Comparison of ENCODE assay signal across 14 cellular contexts in genomic region chr9:113973963-113974413, GRCh38.
DNase-seq lines count a peak whose midpoint lies in the region; ATAC-seq and TF ChIP-seq lines count a peak whose summit lies in the region.
"Had no signal": no experiment of that assay in that cellular context is flagged by ENCODE, and none has a peak within 500 bp of the region (broad histone marks: within the 10 kb centered on the region; RNA-seq: fewer than 3 reads in every experiment).

No MANE protein-coding gene starts in this region.

- DNase-seq in DMS79 treated with DMSO at 0.1 percent for 48 hours (lab: John Stamatoyannopoulos, UW) (peak; percentile 34), DMS79 (lab: John Stamatoyannopoulos, UW) (no peak), adipocyte (ENCODE audit: low read depth) (peak; percentile 45), left lung (no peak), stomach (peak; percentile 39)
- DNase-seq: activated effector memory CD4-positive, alpha-beta T cell treated with Interleukin-2 at 50 U/mL for 16 hours; brain microvascular endothelial cell; natural killer cell; NCI-H1048; sigmoid colon had no signal

- peak; percentile 91 for ATAC-seq in left lung
- ATAC-seq in GM19035 (IDR thresholded peaks at IDR 0.05; ENCODE audit: unreplicated experiment): no peak
- no peak for ATAC-seq in GM18867 (IDR thresholded peaks at IDR 0.05; ENCODE audit: unreplicated experiment)
- ATAC-seq in HG02970 (IDR thresholded peaks at IDR 0.05; ENCODE audit: low FRiP score, unreplicated experiment): no peak
- ATAC-seq: natural killer cell had no signal

- intact Hi-C loops in left lung (cut with DNase I): no loop called here
- intact Hi-C loops in stomach (cut with DNase I; ENCODE audit: low total_unique reads): no loop called here

- H3K36me3 ChIP-seq in adipocyte (ENCODE audit: control insufficient read depth, insufficient read depth, low read length, severe bottlenecking) (peaks cover 5% of the 10 kb centered on the region), left lung (no peaks in the 10 kb centered on the region), stomach (peaks cover 0 to 19% (median 11%) of the 10 kb centered on the region in 4 donors)
- H3K36me3 ChIP-seq: sigmoid colon had no signal

- TF ChIP-seq POLR2A in stomach (IDR thresholded peaks at IDR 0.05): no peak

- no peak overlapping the region for H3K4me3 ChIP-seq in adipocyte (ENCODE audit: low read length)
- no peak overlapping the region for H3K4me3 ChIP-seq in left lung
- H3K4me3 ChIP-seq in stomach: no peak overlapping the region
- H3K4me3 ChIP-seq: sigmoid colon, SK-N-MC had no signal

- H3K4me1 ChIP-seq in adipocyte (ENCODE audit: control insufficient read depth, insufficient read depth, low read length) (peaks cover 13% of the 10 kb centered on the region), left lung (peaks cover 4 to 7% of the 10 kb centered on the region in 2 donors), stomach (peaks cover 7 to 31% (median 18%) of the 10 kb centered on the region in 4 donors)

- H3K9me3 ChIP-seq in adipocyte (ENCODE audit: control insufficient read depth, low read length) (peaks cover 8% of the 10 kb centered on the region), left lung (no peaks in the 10 kb centered on the region), stomach (peaks cover 0 to 5% (median 0%) of the 10 kb centered on the region in 4 donors)

- 34 to 61% (median 46%) methylated on average over 5 of the region's 5 CpGs for WGBS in stomach, 5 donors

- TF ChIP-seq CTCF in left lung (IDR thresholded peaks at IDR 0.05) (no peak), stomach (IDR thresholded peaks at IDR 0.05) (no peak)

- H3K27ac ChIP-seq in left lung: no peak overlapping the region
- peak overlapping the region in 3 of 5 donors; percentile 9 to 35 (median 28) for H3K27ac ChIP-seq in stomach
- H3K27ac ChIP-seq: brain microvascular endothelial cell, sigmoid colon, SK-N-MC had no signal

- no peak overlapping the region for H3K9ac ChIP-seq in adipocyte (ENCODE audit: low read length)

- no peak for TF ChIP-seq EP300 in stomach (IDR thresholded peaks at IDR 0.05)

- H3K27me3 ChIP-seq in adipocyte (replicated peaks; ENCODE audit: control insufficient read depth, insufficient read depth, low read length) (no peaks in the 10 kb centered on the region), left lung (no peaks in the 10 kb centered on the region), stomach (no peaks in the 10 kb centered on the region)
- H3K27me3 ChIP-seq: brain microvascular endothelial cell, sigmoid colon had no signal

Comparison
In these comparisons a context has a peak if more than half of its experiments do, and no peak if none do; other contexts are left out.
1. DNase-seq: peak in DMS79 treated with DMSO at 0.1 percent for 48 hours (single experiment), adipocyte (single experiment) and stomach (single experiment); none in DMS79 (single experiment) and left lung (0 of 2).
2. H3K27ac ChIP-seq: peak in stomach (3 of 5); none in left lung (0 of 2).